In the genomic region with DNA sequence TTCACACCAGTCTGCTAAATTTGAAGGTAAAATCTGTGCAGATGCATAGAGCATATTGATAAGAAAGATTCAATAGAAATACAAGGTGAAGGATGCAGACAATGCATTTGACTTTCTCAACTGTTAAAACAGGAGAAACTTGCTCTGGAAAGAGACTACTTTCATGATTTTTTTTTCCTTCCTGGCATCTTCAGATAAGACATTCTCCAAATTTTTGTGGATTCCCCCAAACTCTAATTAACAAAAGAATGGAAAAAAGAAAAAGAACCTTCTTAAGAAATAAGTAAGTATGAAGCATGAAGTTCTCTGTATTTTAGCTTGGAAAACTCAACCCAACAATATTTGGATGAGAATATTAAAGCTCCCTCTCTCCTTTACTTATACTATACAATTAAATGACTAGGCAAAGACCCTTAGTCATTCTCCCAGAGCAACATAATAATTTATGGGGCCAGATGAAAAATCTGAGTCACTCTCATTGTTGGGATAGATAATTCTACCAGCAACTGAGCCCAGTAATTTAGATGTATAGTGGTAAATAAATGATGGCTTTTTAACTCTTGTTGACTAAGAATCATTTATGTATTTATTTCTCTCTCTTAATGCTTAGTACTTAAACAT, we compare ENCODE assay signal across 18 cellular contexts.
DNase-seq lines count a peak whose midpoint lies in the region; FAIRE-seq and TF ChIP-seq lines count a peak whose summit lies in the region.
"Had no signal": no experiment of that assay in that cellular context is flagged by ENCODE, and none has a peak within 500 bp of the region (broad histone marks: within the 10 kb centered on the region; RNA-seq: fewer than 3 reads in every experiment).

No MANE protein-coding gene starts in this region.

- no peak overlapping the region for H3K9ac ChIP-seq in endothelial cell of umbilical vein (replicated peaks; ENCODE audit: extremely low read depth, insufficient read depth, low read length)

- CTCF ChIA-PET in endothelial cell of umbilical vein (lab: Charles Lee): no interaction called here

- intact Hi-C loops in endothelial cell of umbilical vein (cut with micrococcal nuclease) (no loop called here), esophagus muscularis mucosa (cut with DNase I) (no loop called here)

- no TSS peak for BruUV-seq in endothelial cell of umbilical vein (replicated peaks; lab: Mats Ljungman, UMichigan)

- H3K4me3 ChIP-seq in endothelial cell of umbilical vein (replicated peaks in 1 of 3; ENCODE audit: insufficient read depth in 1 of 3, low read depth in 1 of 3, low read length in 3 of 3) (no peak overlapping the region), osteoblast (ENCODE audit: insufficient read depth, low read length) (no peak overlapping the region), esophagus muscularis mucosa (no peak overlapping the region)
- H3K4me3 ChIP-seq: adrenal gland, lower lobe of right lung, upper lobe of right lung had no signal

- H3K9me1 ChIP-seq in endothelial cell of umbilical vein (replicated peaks; ENCODE audit: control insufficient read depth, extremely low read depth, insufficient read depth, low read length): no peaks in the 10 kb centered on the region

- H3K4me2 ChIP-seq in endothelial cell of umbilical vein (ENCODE audit: insufficient read depth, low read length): no peak overlapping the region
- H3K4me2 ChIP-seq in osteoblast (ENCODE audit: insufficient read depth, low read length): no peak overlapping the region

- TF ChIP-seq POLR2A in endothelial cell of umbilical vein (IDR thresholded peaks at IDR 0.05; ENCODE audit: low read depth, low read length) (no peak), esophagus muscularis mucosa (IDR thresholded peaks at IDR 0.05; ENCODE audit: low read depth) (no peak)

- H4K20me1 ChIP-seq in endothelial cell of umbilical vein (replicated peaks; ENCODE audit: control insufficient read depth, extremely low read depth, insufficient read depth, low read length) (no peaks in the 10 kb centered on the region), osteoblast (ENCODE audit: insufficient read depth, low read length) (no peaks in the 10 kb centered on the region)

- no peak for TF ChIP-seq CTCF in endothelial cell of umbilical vein (IDR thresholded peaks at IDR 0.05; ENCODE audit: extremely low read depth in 1 of 2, insufficient read depth in 1 of 2, low read depth in 1 of 2, low read length in 2 of 2)
- TF ChIP-seq CTCF in osteoblast (IDR thresholded peaks at IDR 0.05; ENCODE audit: extremely low read depth, low read depth, low read length): no peak
- no peak for TF ChIP-seq CTCF in esophagus muscularis mucosa (IDR thresholded peaks at IDR 0.05)

- DNase-seq in ELR (ENCODE audit: low read depth) (peak; percentile 83), RCC 7860 (ENCODE audit: low spot score) (peak; percentile 13), endothelial cell of umbilical vein (ENCODE audit: low read depth, low spot score) (peak; percentile 50), osteoblast (ENCODE audit: insufficient read length, low spot score, missing footprints) (peak; percentile 32), MV-4-11 (lab: John Stamatoyannopoulos, UW) (no peak), COLO668 (lab: John Stamatoyannopoulos, UW; ENCODE audit: unreplicated experiment) (no peak), esophagus muscularis mucosa (ENCODE audit: extremely low spot score) (no peak), mesenteric fat pad (ENCODE audit: low spot score) (no peak)
- DNase-seq: activated CD4-positive, alpha-beta T cell treated with anti-CD3 and anti-CD28 coated beads, Interleukin-2, amount 50 U/mL, for 4 hours; adrenal gland; BE2C; cortex of kidney; lower lobe of right lung; MM.1S; Right ventricle myocardium superior; stimulated activated naive B cell treated with anti-CD40 and anti-IgM and Interleukin-4, amounts not matched to agents 10 μg/mL and 1 μg/mL and 100 μg/mL, for 72 hours; T1000; upper lobe of right lung had no signal

- dilution Hi-C loops in endothelial cell of umbilical vein (cut with MboI; ENCODE audit: extremely low pct_ligation_motif_present, low sequenced_read_pairs): no loop called here

- H2AFZ ChIP-seq in endothelial cell of umbilical vein (ENCODE audit: low read depth, low read length): no peak overlapping the region
- H2AFZ ChIP-seq in osteoblast (ENCODE audit: low read length): no peak overlapping the region

- no peaks in the 10 kb centered on the region for H3K79me2 ChIP-seq in endothelial cell of umbilical vein (ENCODE audit: control insufficient read depth, insufficient read depth, low read length)
- no peaks in the 10 kb centered on the region for H3K79me2 ChIP-seq in osteoblast (ENCODE audit: insufficient read depth, low read length)

- no peak overlapping the region for H3K27ac ChIP-seq in endothelial cell of umbilical vein (ENCODE audit: insufficient read depth, low read depth, low read length)
- H3K27ac ChIP-seq in osteoblast (ENCODE audit: low read depth, low read length): peak overlapping the region; percentile 61
- H3K27ac ChIP-seq in esophagus muscularis mucosa (replicated peaks in 1 of 4): no peak overlapping the region
- H3K27ac ChIP-seq: adrenal gland, lower lobe of right lung, upper lobe of right lung had no signal

- H3K36me3 ChIP-seq in endothelial cell of umbilical vein (ENCODE audit: control insufficient read depth in 2 of 2, extremely low read depth in 1 of 2, insufficient read depth in 2 of 2, low read length in 2 of 2): no peaks in the 10 kb centered on the region
- no peaks in the 10 kb centered on the region for H3K36me3 ChIP-seq in osteoblast (ENCODE audit: insufficient read depth, low read length)
- H3K36me3 ChIP-seq in esophagus muscularis mucosa: no peaks in the 10 kb centered on the region
- H3K36me3 ChIP-seq: adrenal gland, BE2C, lower lobe of right lung, upper lobe of right lung had no signal

- POLR2A ChIA-PET in endothelial cell of umbilical vein (lab: Charles Lee): no interaction called here

- peak; percentile 80 for FAIRE-seq in RCC 7860 (lab: Jason Lieb, UNC)
- FAIRE-seq in endothelial cell of umbilical vein (lab: Jason Lieb, UNC): no peak

- H3K4me1 ChIP-seq in endothelial cell of umbilical vein (ENCODE audit: control insufficient read depth, extremely low read depth, insufficient read depth, low read length) (no peaks in the 10 kb centered on the region), osteoblast (ENCODE audit: insufficient read depth, low read length) (peaks cover 18% of the 10 kb centered on the region), esophagus muscularis mucosa (no peaks in the 10 kb centered on the region)
- H3K4me1 ChIP-seq: adrenal gland, lower lobe of right lung, upper lobe of right lung had no signal

- TF ChIP-seq EP300 in esophagus muscularis mucosa (IDR thresholded peaks at IDR 0.05): no peak

- H3K27me3 ChIP-seq in endothelial cell of umbilical vein (ENCODE audit: control insufficient read depth in 2 of 2, insufficient read depth in 2 of 2, low read length in 2 of 2) (no peaks in the 10 kb centered on the region), osteoblast (ENCODE audit: insufficient read depth, low read length) (no peaks in the 10 kb centered on the region), esophagus muscularis mucosa (no peaks in the 10 kb centered on the region)
- H3K27me3 ChIP-seq: adrenal gland, BE2C, upper lobe of right lung had no signal

- no peaks in the 10 kb centered on the region for H3K9me3 ChIP-seq in endothelial cell of umbilical vein (replicated peaks; ENCODE audit: control insufficient read depth, insufficient read depth, low read length)
- no peaks in the 10 kb centered on the region for H3K9me3 ChIP-seq in osteoblast (ENCODE audit: low read depth, low read length)
- H3K9me3 ChIP-seq in esophagus muscularis mucosa: no peaks in the 10 kb centered on the region
- H3K9me3 ChIP-seq: adrenal gland, BE2C, lower lobe of right lung, upper lobe of right lung had no signal

TF ChIP-seq in endothelial cell of umbilical vein, 7 proteins besides CTCF, POLR2A, EP300 and RAD21:
- no peak for TF ChIP-seq JUN (IDR thresholded peaks at IDR 0.05; ENCODE audit: borderline replicate concordance, insufficient read depth, insufficient read length, low read depth)
- no peak for TF ChIP-seq EZH2 (IDR thresholded peaks at IDR 0.05; ENCODE audit: borderline replicate concordance, low read depth, low read length, severe bottlenecking)
- TF ChIP-seq, protein P1, sequence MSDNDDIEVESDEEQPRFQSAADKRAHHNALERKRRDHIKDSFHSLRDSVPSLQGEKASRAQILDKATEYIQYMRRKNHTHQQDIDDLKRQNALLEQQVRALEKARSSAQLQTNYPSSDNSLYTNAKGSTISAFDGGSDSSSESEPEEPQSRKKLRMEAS (IDR thresholded peaks at IDR 0.05; ENCODE audit: insufficient read depth, insufficient read length): no peak
- TF ChIP-seq POLR2AphosphoS5 (IDR thresholded peaks at IDR 0.05; ENCODE audit: insufficient read depth, low read depth, low read length): no peak
- TF ChIP-seq MYC (IDR thresholded peaks at IDR 0.05; ENCODE audit: low read depth, low read length): no peak
- no peak for TF ChIP-seq GATA2 (IDR thresholded peaks at IDR 0.05; ENCODE audit: insufficient read depth, insufficient read length, low read depth, low read length)

Comparison
In these comparisons a context has a peak if more than half of its experiments do, and no peak if none do; other contexts are left out.
1. DNase-seq: peak in ELR (single experiment), RCC 7860 (single experiment), endothelial cell of umbilical vein (single experiment) and osteoblast (single experiment); none in MV-4-11 (single experiment), COLO668 (single experiment), esophagus muscularis mucosa (single experiment) and mesenteric fat pad (single experiment).